In genomic region chr7:94877731-94878670, GRCh38 we compare ENCODE assay signal across 2 cellular contexts.
TF ChIP-seq lines count a peak whose summit lies in the region.

No MANE protein-coding gene starts in this region.

TF ChIP-seq in HEK293, 187 proteins besides CTCF, POLR2A, EP300 and RAD21:
- TF ChIP-seq SETDB1 (IDR thresholded peaks at IDR 0.05; ENCODE audit: insufficient read length, low read length) (peak; percentile 91), ZNF707 (tag by site-specific recombination; IDR thresholded peaks at IDR 0.05) (no peak), TRIM28 (IDR thresholded peaks at IDR 0.05; ENCODE audit: borderline replicate concordance, low read length) (peak; percentile 93; the same call in 1 of the 2 replicates)
TF ChIP-seq in HEK293: peak in this region for 2.

TF ChIP-seq in H1, 55 proteins besides CTCF, POLR2A, EP300 and RAD21:
- TF ChIP-seq CBX5 (IDR thresholded peaks at IDR 0.05; ENCODE audit: low read depth, low read length) (no peak), SIRT6 (IDR thresholded peaks at IDR 0.05; ENCODE audit: low read length) (no peak), RBBP5 (IDR thresholded peaks at IDR 0.05; ENCODE audit: borderline replicate concordance, low read depth, low read length) (no peak), MAX (IDR thresholded peaks at IDR 0.05) (no peak), YY1 (IDR thresholded peaks at IDR 0.05; ENCODE audit: low read depth, low read length) (no peak), SUZ12 (IDR thresholded peaks at IDR 0.05; ENCODE audit: low read length) (no peak), TBP (IDR thresholded peaks at IDR 0.05; ENCODE audit: low read depth, low read length) (no peak)
TF ChIP-seq in H1: peak in this region for 0.
